Comparison of ENCODE assay signal across 8 cellular contexts in the genomic region with DNA sequence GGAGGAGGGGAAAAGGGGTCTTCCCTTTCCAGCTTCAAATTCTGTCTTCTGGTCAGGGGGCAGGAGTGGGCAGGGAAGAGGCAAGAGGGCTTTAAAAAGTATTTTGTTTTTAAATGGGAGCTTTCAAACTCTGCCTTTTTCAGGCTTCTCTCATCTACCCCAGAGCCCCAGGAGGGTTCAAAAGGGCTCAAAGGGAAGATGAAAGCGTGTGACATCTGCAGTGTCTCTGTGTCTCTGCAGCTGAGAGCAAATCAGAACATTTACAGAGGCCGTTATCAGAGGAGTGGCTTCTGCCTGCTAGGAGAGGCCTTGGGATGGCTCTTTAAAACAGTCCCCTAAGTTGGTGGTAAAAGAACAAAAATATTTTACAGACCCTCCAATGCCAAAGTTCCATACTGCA. TPM values are rescaled to one million over a fixed set of nuclear protein-coding genes. Genes with fewer than 3 reads are reported as not detected.
DNase-seq lines count a peak whose midpoint lies in the region; ATAC-seq and TF ChIP-seq lines count a peak whose summit lies in the region.

No MANE protein-coding gene starts in this region.

- DNase-seq in GM10248 (ENCODE audit: extremely low spot score) (peak; percentile 26), RWPE2 (ENCODE audit: low spot score) (no peak), heart left ventricle (no peak), psoas muscle (no peak), DMS53 (lab: John Stamatoyannopoulos, UW) (no peak), cerebellar cortex (ENCODE audit: low spot score) (no peak)

- CTCF ChIA-PET in GM10248 (lab: Yijun Ruan, JAX) = interaction anchor here (1.4 to 8.3 kb wide), 4 partner anchors 11 to 38 kb away, joined by 3 to 84 read pairs (median 23); partner anchors contain the start of genes ARL3 and SFXN2

- WGBS in heart left ventricle, 4 donors = 8 to 22% (median 16%) methylated on average over 2 of the region's 2 CpGs
- WGBS in psoas muscle, 3 donors = 61 to 69% (median 63%) methylated on average over 2 of the region's 2 CpGs

- H3K36me3 ChIP-seq in RWPE2 (ENCODE audit: low read depth) (no peaks in the 10 kb centered on the region), heart left ventricle (no peaks in the 10 kb centered on the region), psoas muscle (ENCODE audit: insufficient read depth in 1 of 2, low read depth in 1 of 2) (no peaks in the 10 kb centered on the region)

- H3K4me1 ChIP-seq in RWPE2 (ENCODE audit: insufficient read depth, poor library complexity, severe bottlenecking) (peaks cover 31% of the 10 kb centered on the region), heart left ventricle (peaks cover 11 to 91% (median 71%) of the 10 kb centered on the region in 12 donors), psoas muscle (peaks cover 48% of the 10 kb centered on the region)

- H3K4me3 ChIP-seq in RWPE2 (ENCODE audit: severe bottlenecking) (no peak overlapping the region), heart left ventricle (peak overlapping the region in 10 of 12 donors; percentile 21 to 47 (median 40)), psoas muscle (peak overlapping the region; percentile 42)

- TF ChIP-seq CTCF in GM10248 (IDR thresholded peaks at IDR 0.05; ENCODE audit: control extremely low read depth, extremely low read depth, low read depth, missing control alignments) (no peak), RWPE2 (IDR thresholded peaks at IDR 0.05; ENCODE audit: poor library complexity, severe bottlenecking) (no peak), heart left ventricle (IDR thresholded peaks at IDR 0.05) (no peak), psoas muscle (IDR thresholded peaks at IDR 0.05) (no peak)

- H3K9me3 ChIP-seq in RWPE2 (ENCODE audit: severe bottlenecking) (no peaks in the 10 kb centered on the region), heart left ventricle (no peaks in the 10 kb centered on the region), psoas muscle (no peaks in the 10 kb centered on the region)

- no peak for TF ChIP-seq POLR2A in heart left ventricle (IDR thresholded peaks at IDR 0.05)

- H3K27ac ChIP-seq in RWPE2 (ENCODE audit: poor library complexity, severe bottlenecking) (peak overlapping the region; percentile 40), heart left ventricle (peak overlapping the region; percentile 53 to 90 (median 84)), psoas muscle (peak overlapping the region; percentile 50)

- no peak for ATAC-seq in RWPE2 (ENCODE audit: low read depth)
- ATAC-seq in heart left ventricle = peak in 2 of 4 donors; percentile 27 to 32
- ATAC-seq in psoas muscle = no peak
- no peak for ATAC-seq in HG02759 (IDR thresholded peaks at IDR 0.05; ENCODE audit: unreplicated experiment)
- ATAC-seq in GM18502 (IDR thresholded peaks at IDR 0.05; ENCODE audit: poor library complexity, unreplicated experiment) = no peak

- POLR2A ChIA-PET in GM10248 (lab: Yijun Ruan, JAX) = interaction anchor here (0.6 to 2.2 kb wide), 2 partner anchors 14 to 24 kb away, joined by 3 to 6 read pairs; no protein-coding TSS in a partner anchor

- H3K27me3 ChIP-seq in RWPE2 (ENCODE audit: insufficient read depth, poor library complexity, severe bottlenecking) (no peaks in the 10 kb centered on the region), heart left ventricle (no peaks in the 10 kb centered on the region), psoas muscle (ENCODE audit: insufficient read depth in 3 of 3, low read length in 2 of 3) (no peaks in the 10 kb centered on the region)

- intact Hi-C loops in heart left ventricle (cut with DNase I) (loop anchor here in 3 of 10 donors (2.0 to 5.0 kb wide), 3 partner anchors 28 to 38 kb away; partner anchors contain the start of genes ARL3 (in 1 of the 3), SFXN2 (in 1 of the 3) and TRIM8 (in 1 of the 3)), psoas muscle (cut with DNase I) (no loop called here)

RNA-seq across cellular contexts. Expression of gene TRIM8, which starts 30.3 kb away (rescaled TPM):
- total RNA-seq in heart left ventricle (100 to 1,000 TPM in 6 of 9 donors, 10 to 100 TPM in 3; 91.5 to 225 (median 107) TPM), psoas muscle (100 to 1,000 TPM in 3 of 4 donors, 10 to 100 TPM in 1; 97.2 to 166 (median 111) TPM)
- polyA plus RNA-seq in heart left ventricle (10 to 100 TPM; 38.9 to 94.6 TPM), psoas muscle (10 to 100 TPM; 57.6 to 72.4 (median 72.3) TPM)

RNA-seq across cellular contexts. Expression of gene ARL3, which starts 39.6 kb away (rescaled TPM):
- total RNA-seq in heart left ventricle = 10 to 100 TPM in 7 of 9 donors, 1 to 10 TPM in 2; 5.8 to 17.0 (median 12.6) TPM
- polyA plus RNA-seq in heart left ventricle = 10 to 100 TPM in 1 of 2 donors, 1 to 10 TPM in 1; 9.0 to 19.3 TPM
- 1 to 10 TPM; 2.8 to 5.3 (median 3.3) TPM for total RNA-seq in psoas muscle
- polyA plus RNA-seq in psoas muscle = 1 to 10 TPM; 3.4 to 6.5 (median 4.9) TPM

RNA-seq across cellular contexts. Expression of gene SFXN2, which starts 39.9 kb away (rescaled TPM):
- total RNA-seq in heart left ventricle (1 to 10 TPM in 7 of 9 donors, under 1 TPM in 2; 0.50 to 7.2 (median 2.4) TPM), psoas muscle (1 to 10 TPM; 1.2 to 3.2 (median 2.0) TPM)
- polyA plus RNA-seq in heart left ventricle (1 to 10 TPM; 1.8 to 5.9 TPM), psoas muscle (1 to 10 TPM in 2 of 3 donors, under 1 TPM in 1; 0.45 to 1.7 (median 1.5) TPM)
